ENCODE assay signal across 8 cellular contexts in genomic region chr6:142942805-142943227, GRCh38. TPM values are rescaled to one million over a fixed set of nuclear protein-coding genes. Genes with fewer than 3 reads are reported as not detected.
A peak's percentile ranks its signal among the peaks of the same experiment; 100 is the strongest.
DNase-seq lines count a peak whose midpoint lies in the region; ATAC-seq and TF ChIP-seq lines count a peak whose summit lies in the region.

No MANE protein-coding gene starts in this region.

- H3K27ac ChIP-seq in ascending aorta: peak overlapping the region in 1 of 2 donors; percentile 99
- no peak overlapping the region for H3K27ac ChIP-seq in lung (ENCODE audit: low read depth in 1 of 2, low read length in 1 of 2)

- no peak for ATAC-seq in lung (ENCODE audit: insufficient read depth, low FRiP score)

- H3K4me3 ChIP-seq in ascending aorta (peak overlapping the region in 1 of 2 donors; percentile 74), lung (no peak overlapping the region)

- no peaks in the 10 kb centered on the region for H3K27me3 ChIP-seq in ascending aorta
- H3K27me3 ChIP-seq in lung (ENCODE audit: control insufficient read depth, insufficient read depth): no peaks in the 10 kb centered on the region

- peak; percentile 18 to 44 (median 38) for TF ChIP-seq CTCF in ascending aorta (IDR thresholded peaks at IDR 0.05)
- peak; percentile 9 for TF ChIP-seq CTCF in lung (IDR thresholded peaks at IDR 0.05; ENCODE audit: control extremely low read depth, extremely low read depth)

- H3K9me3 ChIP-seq in ascending aorta (no peaks in the 10 kb centered on the region), lung (ENCODE audit: control insufficient read depth in 2 of 2, insufficient read depth in 1 of 2, low read length in 1 of 2) (no peaks in the 10 kb centered on the region)

- intact Hi-C loops in ascending aorta (cut with DNase I): no loop called here

- H3K4me1 ChIP-seq in ascending aorta: peaks cover 6 to 17% of the 10 kb centered on the region in 2 donors
- peaks cover 2 to 7% of the 10 kb centered on the region in 2 donors for H3K4me1 ChIP-seq in lung (ENCODE audit: control insufficient read depth in 2 of 2, insufficient read depth in 2 of 2, low read length in 2 of 2)

- WGBS in lung, 2 donors: 60 to 74% methylated on average over 3 of the region's 3 CpGs

- H3K36me3 ChIP-seq in ascending aorta (no peaks in the 10 kb centered on the region), lung (ENCODE audit: control insufficient read depth in 2 of 2, insufficient read depth in 2 of 2, low read length in 2 of 2) (no peaks in the 10 kb centered on the region)

- DNase-seq in NCI-H2196 (lab: John Stamatoyannopoulos, UW; ENCODE audit: unreplicated experiment): peak; percentile 25
- no peak for DNase-seq in NCI-H2196 treated with DMSO at 0.1 percent for 48 hours (lab: John Stamatoyannopoulos, UW; ENCODE audit: unreplicated experiment)
- DNase-seq in LoVo (ENCODE audit: low spot score): peak; percentile 64
- no peak for DNase-seq in ascending aorta (ENCODE audit: low spot score in 2 of 2)
- DNase-seq in lung (ENCODE audit: low spot score): no peak
- DNase-seq in nucleus accumbens (lab: John Stamatoyannopoulos, UW): no peak
- DNase-seq in midbrain (lab: John Stamatoyannopoulos, UW): no peak
- no peak for DNase-seq in GDM1 (lab: John Stamatoyannopoulos, UW)

RNA-seq across cellular contexts. Expression of gene HIVEP2, which starts 2.2 kb away (rescaled TPM):
- total RNA-seq in ascending aorta (14.5 TPM), lung (10 to 100 TPM; 14.4 to 23.8 TPM)
- polyA plus RNA-seq in lung: 1 to 10 TPM; 3.0 to 8.0 TPM

Comparison
In these comparisons a context has a peak if more than half of its experiments do, and no peak if none do; other contexts are left out.
1. DNase-seq: peak in NCI-H2196 (single experiment) and LoVo (single experiment); none in NCI-H2196 treated with DMSO at 0.1 percent for 48 hours (single experiment), ascending aorta (0 of 2), lung (single experiment), nucleus accumbens (0 of 56), midbrain (single experiment) and GDM1 (single experiment).